ENCODE assay signal across 8 cellular contexts in genomic region chr6:30206799-30207618, GRCh38. TPM values are rescaled to one million over a fixed set of nuclear protein-coding genes. Genes with fewer than 3 reads are reported as not detected.
DNase-seq lines count a peak whose midpoint lies in the region; ATAC-seq and TF ChIP-seq lines count a peak whose summit lies in the region.
"Had no signal": no experiment of that assay in that cellular context is flagged by ENCODE, and none has a peak within 500 bp of the region (broad histone marks: within the 10 kb centered on the region; RNA-seq: fewer than 3 reads in every experiment).

No MANE protein-coding gene starts in this region.

- H3K4me1 ChIP-seq in duodenal mucosa (ENCODE audit: control insufficient read depth in 1 of 2, insufficient read depth in 2 of 2, low read length in 2 of 2) (peaks cover 64 to 72% of the 10 kb centered on the region in 2 donors), right lobe of liver (peaks cover 2 to 95% (median 40%) of the 10 kb centered on the region in 4 donors), tibial nerve (peaks cover 2 to 86% (median 33%) of the 10 kb centered on the region in 4 donors)

- peaks cover 22% of the 10 kb centered on the region for H3K36me3 Mint-ChIP-seq in activated T-cell treated with anti-CD3 and anti-CD28 coated beads, Interleukin-2, amount 50 U/mL, for 4 hours (ENCODE audit: insufficient read depth)

- ATAC-seq in right lobe of liver = peak; percentile 76 to 89 (median 80)
- ATAC-seq in activated T-cell treated with anti-CD3 and anti-CD28 coated beads, Interleukin-2, amount 50 U/mL, for 4 hours = no peak
- no peak for ATAC-seq in HG03025 (IDR thresholded peaks at IDR 0.05; ENCODE audit: low FRiP score, unreplicated experiment)

- WGBS in right lobe of liver (ENCODE audit: insufficient coverage, low coverage, low lambda C conversion rate, missing lambda C conversion rate) = 14% methylated on average over 10 of the region's 11 CpGs
- 46 to 47% methylated on average over 11 of the region's 11 CpGs for WGBS in tibial nerve, 2 donors

- H3K9me3 Mint-ChIP-seq in activated T-cell treated with anti-CD3 and anti-CD28 coated beads, Interleukin-2, amount 50 U/mL, for 4 hours = no peaks in the 10 kb centered on the region

- peak in 1 of 2 donors; percentile 79 for TF ChIP-seq EP300 in tibial nerve (IDR thresholded peaks at IDR 0.05)

- H3K27me3 ChIP-seq in duodenal mucosa (ENCODE audit: control insufficient read depth in 1 of 2, insufficient read depth in 2 of 2, low read length in 2 of 2) (no peaks in the 10 kb centered on the region), right lobe of liver (no peaks in the 10 kb centered on the region), tibial nerve (no peaks in the 10 kb centered on the region)

- intact Hi-C loops in right lobe of liver (cut with DNase I) = no loop called here

- H3K9me3 ChIP-seq in duodenal mucosa (ENCODE audit: control insufficient read depth in 1 of 2, low read length in 2 of 2) (no peaks in the 10 kb centered on the region), right lobe of liver (no peaks in the 10 kb centered on the region), tibial nerve (no peaks in the 10 kb centered on the region)

- no peak overlapping the region for H3K4me3 Mint-ChIP-seq in activated T-cell treated with anti-CD3 and anti-CD28 coated beads, Interleukin-2, amount 50 U/mL, for 4 hours

- H3K27me3 Mint-ChIP-seq in activated T-cell treated with anti-CD3 and anti-CD28 coated beads, Interleukin-2, amount 50 U/mL, for 4 hours (ENCODE audit: low read depth) = no peaks in the 10 kb centered on the region

- TF ChIP-seq CTCF in right lobe of liver (IDR thresholded peaks at IDR 0.05) (no peak), tibial nerve (IDR thresholded peaks at IDR 0.05) (no peak)

- TF ChIP-seq POLR2A in right lobe of liver (IDR thresholded peaks at IDR 0.05) (peak; percentile 13), tibial nerve (IDR thresholded peaks at IDR 0.05) (no peak)

- H3K4me1 Mint-ChIP-seq in activated T-cell treated with anti-CD3 and anti-CD28 coated beads, Interleukin-2, amount 50 U/mL, for 4 hours (ENCODE audit: low read depth) = peaks cover 74% of the 10 kb centered on the region

- peak overlapping the region; percentile 41 to 42 for H3K4me3 ChIP-seq in duodenal mucosa (ENCODE audit: low read depth in 1 of 2, low read length in 2 of 2)
- H3K4me3 ChIP-seq in right lobe of liver = peak overlapping the region in 2 of 3 donors; percentile 19 to 31
- no peak overlapping the region for H3K4me3 ChIP-seq in tibial nerve

- DNase-seq in M059J (ENCODE audit: low read depth) = peak; percentile 66
- DNase-seq in right lobe of liver = peak; percentile 57 to 88 (median 85)
- DNase-seq in tibial nerve (ENCODE audit: low spot score in 2 of 2) = peak in 1 of 2 donors; percentile 47
- DNase-seq in SHP77 (lab: John Stamatoyannopoulos, UW) = no peak
- DNase-seq in activated T-cell treated with anti-CD3 and anti-CD28 coated beads, Interleukin-2, amount 50 U/mL, for 4 hours = no peak
- DNase-seq: stimulated activated CD4-positive, alpha-beta T cell treated with anti-CD3 and anti-CD28 coated beads, Interleukin-2, amount 100 ng/mL, for 48 hours had no signal

- peak overlapping the region; percentile 55 for H3K27ac ChIP-seq in duodenal mucosa (ENCODE audit: low read depth, low read length)
- H3K27ac ChIP-seq in right lobe of liver = peak overlapping the region; percentile 64 to 86 (median 78)
- peak overlapping the region in 3 of 4 donors; percentile 36 to 81 (median 78) for H3K27ac ChIP-seq in tibial nerve

- peaks cover 3 to 15% of the 10 kb centered on the region in 2 donors for H3K36me3 ChIP-seq in duodenal mucosa (ENCODE audit: control insufficient read depth in 1 of 2, insufficient read depth in 2 of 2, low read length in 2 of 2)
- H3K36me3 ChIP-seq in right lobe of liver = no peaks in the 10 kb centered on the region
- H3K36me3 ChIP-seq in tibial nerve = no peaks in the 10 kb centered on the region

- H3K9ac ChIP-seq in duodenal mucosa (ENCODE audit: low read depth in 1 of 2, low read length in 2 of 2) = peak overlapping the region; percentile 36 to 61

RNA-seq across cellular contexts. Expression of gene TRIM26, which starts 6.2 kb away (rescaled TPM):
- 90.0 and 111 TPM in 2 replicates for total RNA-seq in M059J (2014; rRNA removed; shearing (Covaris generic))
- total RNA-seq in right lobe of liver (10 to 100 TPM; 28.8 to 47.5 (median 38.9) TPM), tibial nerve (10 to 100 TPM; 26.9 to 46.8 (median 37.6) TPM)
- total RNA-seq in activated T-cell treated with anti-CD3 and anti-CD28 coated beads, Interleukin-2, amount 50 U/mL, for 4 hours = 10 to 100 TPM; 57.1 to 72.5 (median 61.6) TPM

RNA-seq across cellular contexts. Expression of gene TRIM15, which starts 43.7 kb away (rescaled TPM):
- total RNA-seq in M059J (2014; rRNA removed; shearing (Covaris generic)) = not detected in 2 replicates
- total RNA-seq in right lobe of liver (10 to 100 TPM in 1 of 6 experiments, 1 to 10 TPM in 5; 1.7 to 17.7 (median 5.7) TPM), tibial nerve (not detected)
- under 1 TPM in 1 of 3 donors, not detected in 2; 0.15 TPM for total RNA-seq in activated T-cell treated with anti-CD3 and anti-CD28 coated beads, Interleukin-2, amount 50 U/mL, for 4 hours

RNA-seq across cellular contexts. Expression of gene TRIM10, which starts 46.0 kb away (rescaled TPM):
- total RNA-seq in M059J (2014; rRNA removed; shearing (Covaris generic)) = not detected in 2 replicates
- total RNA-seq in right lobe of liver (1 to 10 TPM in 5 of 6 experiments, under 1 TPM in 1; 0.74 to 2.4 (median 1.4) TPM), tibial nerve (not detected)
- not detected for total RNA-seq in activated T-cell treated with anti-CD3 and anti-CD28 coated beads, Interleukin-2, amount 50 U/mL, for 4 hours

Comparison
In these comparisons a context has a peak if more than half of its experiments do, and no peak if none do; other contexts are left out.
1. DNase-seq: peak in M059J (single experiment) and right lobe of liver (3 of 3); none in SHP77 (0 of 2) and activated T-cell treated with anti-CD3 and anti-CD28 coated beads, Interleukin-2, amount 50 U/mL, for 4 hours (single experiment).
2. H3K4me3 ChIP-seq: peak in duodenal mucosa (2 of 2) and right lobe of liver (2 of 3); none in tibial nerve (0 of 4).
3. ATAC-seq: peak in right lobe of liver (4 of 4); none in activated T-cell treated with anti-CD3 and anti-CD28 coated beads, Interleukin-2, amount 50 U/mL, for 4 hours (0 of 2) and HG03025 (single experiment).
4. Peak in every context shown above with its lines, with median percentiles within 50 percentile points of each other: H3K27ac ChIP-seq.